1 cellular context compared by ENCODE assay signal in genomic region chr19:45769821-45770191, GRCh38.
TF ChIP-seq lines count a peak whose summit lies in the region.

No MANE protein-coding gene starts in this region.

TF ChIP-seq in endothelial cell of umbilical vein, 7 proteins besides CTCF, POLR2A, EP300 and RAD21:
- TF ChIP-seq EZH2 (IDR thresholded peaks at IDR 0.05; ENCODE audit: borderline replicate concordance, low read depth, low read length, severe bottlenecking) (no peak), FOS (IDR thresholded peaks at IDR 0.05; ENCODE audit: borderline replicate concordance, insufficient read depth, low read length) (no peak)
TF ChIP-seq in endothelial cell of umbilical vein: peak in this region for 0.
